Comparison of ENCODE assay signal across 8 cellular contexts in genomic region chr6:159728552-159728951, GRCh38. TPM values are rescaled to one million over a fixed set of nuclear protein-coding genes. Genes with fewer than 3 reads are reported as not detected.
A peak's percentile ranks its signal among the peaks of the same experiment; 100 is the strongest.
DNase-seq lines count a peak whose midpoint lies in the region; ATAC-seq, FAIRE-seq and TF ChIP-seq lines count a peak whose summit lies in the region.

No MANE protein-coding gene starts in this region.

- peaks cover 3% of the 10 kb centered on the region; the same call in 1 of the 2 replicates for H3K4me1 ChIP-seq in Caco-2
- H3K4me1 ChIP-seq in OCI-LY3 (ENCODE audit: low read length) = peaks cover 16% of the 10 kb centered on the region
- H3K4me1 ChIP-seq in H1 (replicated peaks in 1 of 4; ENCODE audit: control insufficient read depth in 3 of 4, insufficient read depth in 4 of 4, low read length in 3 of 4) = peaks cover 0 to 5% (median 2%) of the 10 kb centered on the region in 4 experiments; a peak in 3 of 7 replicates

- no peak for TF ChIP-seq POLR2A in H1 (IDR thresholded peaks at IDR 0.05; ENCODE audit: control extremely low read depth in 1 of 2, low read depth in 2 of 2, low read length in 2 of 2)

- H3K36me3 ChIP-seq in Caco-2 (ENCODE audit: control insufficient read depth, insufficient read depth, low read length) (peaks cover 1% of the 10 kb centered on the region; the same call in 1 of the 2 replicates), OCI-LY3 (replicated peaks; ENCODE audit: low read depth, low read length) (peaks cover 11% of the 10 kb centered on the region), H1 (ENCODE audit: control insufficient read depth in 2 of 4, insufficient read depth in 4 of 4, low read length in 3 of 4) (peaks cover 0 to 15% (median 0%) of the 10 kb centered on the region in 4 experiments; a peak in 2 of 8 replicates)

- no peaks in the 10 kb centered on the region for H3K23me2 ChIP-seq in H1 (ENCODE audit: low read depth, low read length)

- H3K4me3 ChIP-seq in Caco-2 (ENCODE audit: low read depth, low read length) (peak overlapping the region; percentile 96), OCI-LY3 (ENCODE audit: low read length) (peak overlapping the region; percentile 100), H1 (ENCODE audit: extremely low read depth in 1 of 4, insufficient read depth in 2 of 4, low read depth in 3 of 4, low read length in 4 of 4) (peak overlapping the region; percentile 82 to 99 (median 96))

- H3K18ac ChIP-seq in H1 (ENCODE audit: extremely low read depth, low read length) = no peak overlapping the region

- no peaks in the 10 kb centered on the region for H3K79me1 ChIP-seq in H1 (ENCODE audit: low read depth, low read length)

- no peak overlapping the region for H2BK120ac ChIP-seq in H1 (replicated peaks; ENCODE audit: low read depth, low read length)

- 5% methylated on average over 8 of the region's 8 CpGs; no CpG with 5 or more reads in 1 of the 2 experiments for WGBS in H1 (ENCODE audit: extremely low coverage in 1 of 2, insufficient coverage in 1 of 2, insufficient read length in 1 of 2, insufficient replicate concordance in 2 of 2, low coverage in 1 of 2, low lambda C conversion rate in 2 of 2, missing lambda C conversion rate in 1 of 2), 2 experiments

- H2BK20ac ChIP-seq in H1 (ENCODE audit: low read length) = no peak overlapping the region

- H3K4ac ChIP-seq in H1 (replicated peaks; ENCODE audit: insufficient read length, low read depth, low read length) = no peak overlapping the region

- POLR2A ChIA-PET in Caco-2 (lab: Charles Lee) = interaction anchor here (1.0 to 3.2 kb wide), 4 partner anchors 32 to 36 kb away, joined by 3 to 36 read pairs (median 20); partner anchors contain the start of genes ACAT2 and SOD2
- POLR2A ChIA-PET in H1 (lab: Charles Lee; ENCODE audit: partially characterized antibody) = interaction anchor here (0.7 to 6.7 kb wide), 15 partner anchors 9 to 791 kb away, joined by 3 to 86 read pairs (median 4); partner anchors contain the start of genes ACAT2, MRPL18, SOD2 and TCP1

- TF ChIP-seq EP300 in H1 (IDR thresholded peaks at IDR 0.05; ENCODE audit: borderline replicate concordance in 1 of 2, low read depth in 2 of 2, low read length in 2 of 2) = no peak

- no peaks in the 10 kb centered on the region for H3K9me3 Mint-ChIP-seq in Caco-2 (ENCODE audit: unreplicated experiment)
- H3K9me3 Mint-ChIP-seq in neural crest cell = no peaks in the 10 kb centered on the region

- H3K9ac ChIP-seq in OCI-LY3 (ENCODE audit: low read length) (peak overlapping the region; percentile 98), H1 (replicated peaks in 1 of 4; ENCODE audit: extremely low read depth in 1 of 4, low read depth in 3 of 4, low read length in 3 of 4) (peak overlapping the region; percentile 9 to 99 (median 87))

- H3K4me2 ChIP-seq in OCI-LY3 (ENCODE audit: low read length) (peak overlapping the region; percentile 92), H1 (ENCODE audit: insufficient read depth in 1 of 2, low read depth in 2 of 2, low read length in 2 of 2) (peak overlapping the region; percentile 67 to 77)

- no peak overlapping the region for H2AK5ac ChIP-seq in H1 (ENCODE audit: low read depth, low read length)

- no peak overlapping the region for H4K8ac ChIP-seq in H1 (ENCODE audit: extremely low read depth, insufficient read depth, low read length)

- H3K79me2 ChIP-seq in OCI-LY3 (ENCODE audit: low read length) (peaks cover 94% of the 10 kb centered on the region), H1 (ENCODE audit: control insufficient read depth in 1 of 2, insufficient read depth in 2 of 2, low read length in 2 of 2) (peaks cover 52 to 90% of the 10 kb centered on the region in 2 experiments)

- peaks cover 51% of the 10 kb centered on the region for H3K36me3 Mint-ChIP-seq in Caco-2 (ENCODE audit: insufficient read depth, unreplicated experiment)
- no peaks in the 10 kb centered on the region for H3K36me3 Mint-ChIP-seq in neural crest cell (ENCODE audit: low read depth)

- no peak overlapping the region for H3K23ac ChIP-seq in H1 (ENCODE audit: insufficient read length)

- peak overlapping the region; percentile 97; the same call in 1 of the 2 replicates for H3K27ac ChIP-seq in OCI-LY3 (ENCODE audit: low read length)
- H3K27ac ChIP-seq in H1 (ENCODE audit: low read depth, low read length) = no peak overlapping the region

- FAIRE-seq in H1 (lab: Jason Lieb, UNC) = no peak

- ATAC-seq in HG03442 (IDR thresholded peaks at IDR 0.05; ENCODE audit: unreplicated experiment) (no peak), HG02970 (IDR thresholded peaks at IDR 0.05; ENCODE audit: low FRiP score, unreplicated experiment) (no peak)

- no peak overlapping the region for H2AFZ ChIP-seq in OCI-LY3 (ENCODE audit: low read depth, low read length)
- H2AFZ ChIP-seq in H1 (ENCODE audit: low read length) = no peak overlapping the region

- BruUV-seq in Caco-2 (replicated peaks; lab: Mats Ljungman, UMichigan) = no TSS peak

- H3K9me3 ChIP-seq in Caco-2 (no peaks in the 10 kb centered on the region), OCI-LY3 (ENCODE audit: insufficient read depth, low read length) (no peaks in the 10 kb centered on the region), H1 (ENCODE audit: insufficient read depth in 2 of 2, low read depth in 1 of 2, low read length in 1 of 2) (no peaks in the 10 kb centered on the region)

- H4K20me1 ChIP-seq in OCI-LY3 (ENCODE audit: insufficient read depth, low read length) (peaks cover 52% of the 10 kb centered on the region), H1 (replicated peaks in 1 of 2; ENCODE audit: control insufficient read depth in 1 of 2, insufficient read depth in 2 of 2, low read length in 2 of 2) (peaks cover 15 to 25% of the 10 kb centered on the region in 2 experiments)

- no peak overlapping the region for H2BK15ac ChIP-seq in H1 (ENCODE audit: low read length)

- H4K5ac ChIP-seq in H1 (ENCODE audit: insufficient read length, low read depth, low read length) = no peak overlapping the region

- no peak overlapping the region for H3K14ac ChIP-seq in H1 (ENCODE audit: insufficient read length)

- no peak overlapping the region for H2BK12ac ChIP-seq in H1 (ENCODE audit: low read depth, low read length)

- CTCF ChIA-PET in Caco-2 (lab: Charles Lee) (no interaction called here), H1 (lab: Charles Lee; ENCODE audit: partially characterized antibody) (interaction anchor here (0.6 to 1.9 kb wide), 3 partner anchors 31 to 362 kb away, joined by 3 to 4 read pairs (median 3); no protein-coding TSS in a partner anchor)

- H3K4me1 Mint-ChIP-seq in Caco-2 (ENCODE audit: low read depth, unreplicated experiment) = no peaks in the 10 kb centered on the region
- peaks cover 49% of the 10 kb centered on the region for H3K4me1 Mint-ChIP-seq in neural crest cell

- intact Hi-C loops in Caco-2 (cut with micrococcal nuclease; ENCODE audit: unreplicated experiment) = no loop called here

- H3K27me3 Mint-ChIP-seq in Caco-2 (ENCODE audit: insufficient read depth, unreplicated experiment) (no peaks in the 10 kb centered on the region), neural crest cell (ENCODE audit: low read depth) (no peaks in the 10 kb centered on the region)

- peak overlapping the region; percentile 66 for H3K27ac Mint-ChIP-seq in Caco-2 (ENCODE audit: unreplicated experiment)
- peak overlapping the region; percentile 94 for H3K27ac Mint-ChIP-seq in neural crest cell (ENCODE audit: unreplicated experiment)

- H4K91ac ChIP-seq in H1 (replicated peaks; ENCODE audit: insufficient read length, low read length) = no peak overlapping the region

- no peak for TF ChIP-seq CTCF in Caco-2 (IDR thresholded peaks at IDR 0.05; ENCODE audit: insufficient read depth in 1 of 2, low read depth in 1 of 2, low read length in 1 of 2, severe bottlenecking in 1 of 2, unreplicated experiment in 1 of 2)
- no peak for TF ChIP-seq CTCF in OCI-LY3 (IDR thresholded peaks at IDR 0.05; ENCODE audit: low read depth, low read length)
- TF ChIP-seq CTCF in H1 (IDR thresholded peaks at IDR 0.05; ENCODE audit: control extremely low read depth in 1 of 3, insufficient read depth in 1 of 3, low read depth in 1 of 3, low read length in 3 of 3) = no peak
- TF ChIP-seq CTCF in neural crest cell (conservative IDR thresholded peaks at IDR 0.05) = no peak

- no peak for DNase-seq in Caco-2
- no peak for DNase-seq in H1 (ENCODE audit: low read depth in 1 of 2, low spot score in 2 of 2)
- no peak for DNase-seq in neural crest cell (ENCODE audit: low read depth, low spot score)
- DNase-seq in hypothalamus (lab: John Stamatoyannopoulos, UW) = no peak
- no peak for DNase-seq in NCI-H1105 treated with DMSO at 0.1 percent for 48 hours (lab: John Stamatoyannopoulos, UW)

- H2BK5ac ChIP-seq in H1 (ENCODE audit: low read depth, low read length) = no peak overlapping the region

- H3K4me3 Mint-ChIP-seq in Caco-2 (ENCODE audit: unreplicated experiment) (peak overlapping the region; percentile 97), neural crest cell (peak overlapping the region; percentile 89)

- no peak overlapping the region for H3K56ac ChIP-seq in H1 (replicated peaks; ENCODE audit: insufficient read length, low read depth, low read length)

- TF ChIP-seq RAD21 in H1 (IDR thresholded peaks at IDR 0.05 in 1 of 2, conservative IDR thresholded peaks at IDR 0.05 in 1 of 2; ENCODE audit: low read depth in 2 of 2, low read length in 2 of 2) = no peak

- H3K27me3 ChIP-seq in Caco-2 (replicated peaks; ENCODE audit: control insufficient read depth, insufficient read depth, low read length) (no peaks in the 10 kb centered on the region), OCI-LY3 (ENCODE audit: low read depth, low read length) (no peaks in the 10 kb centered on the region), H1 (replicated peaks in 1 of 4; ENCODE audit: control insufficient read depth in 3 of 4, extremely low read depth in 1 of 4, insufficient read depth in 3 of 4, low read length in 3 of 4) (no peaks in the 10 kb centered on the region)

RNA-seq across cellular contexts. Expression of gene WTAP, which starts 1.2 kb away (rescaled TPM):
- total RNA-seq in Caco-2 (2022) = 109 and 114 TPM in 2 replicates
- 112 and 120 TPM in 2 replicates for total RNA-seq in H1 (2021; fragmentation: NEBNext Ultra II Directional; extraction: Animal tissue kit (Norgen Biotek cat#: 25700))
- 18.0 and 32.6 TPM in 2 replicates for polyA plus RNA-seq in H1 (2011; rRNA removed)
- 29.4 TPM for polyA plus RNA-seq in H1 (2011; cell fraction: cytosol; rRNA removed)
- polyA plus RNA-seq in H1 (2011; cell fraction: nucleus; rRNA removed) = 14.5 TPM
- 68.6 to 94.3 TPM (median 72.3 TPM) in 4 replicates for polyA plus RNA-seq in H1 (2012, experiment 1 of 2)
- polyA plus RNA-seq in H1 (2012, experiment 2 of 2) = 11.3 TPM
- polyA plus RNA-seq in H1 (2013, experiment 1 of 2) = 85.1 TPM
- 86.1 TPM for polyA plus RNA-seq in H1 (2013, experiment 2 of 2)
- 45.6 and 49.7 TPM in 2 replicates for polyA minus RNA-seq in H1 (2011; rRNA and poly(A)+ RNA removed)
- polyA minus RNA-seq in H1 (2011; cell fraction: cytosol; rRNA and poly(A)+ RNA removed) = 32.6 TPM
- polyA minus RNA-seq in H1 (2011; cell fraction: nucleus; rRNA and poly(A)+ RNA removed) = 52.7 TPM
- total RNA-seq in neural crest cell = 126 and 128 TPM in 2 replicates

RNA-seq across cellular contexts. Expression of gene ACAT2, which starts 33.3 kb away (rescaled TPM):
- total RNA-seq in Caco-2 (2022) = 122 and 131 TPM in 2 replicates
- total RNA-seq in H1 (2021; fragmentation: NEBNext Ultra II Directional; extraction: Animal tissue kit (Norgen Biotek cat#: 25700)) = 166 and 175 TPM in 2 replicates
- polyA plus RNA-seq in H1 (2011; rRNA removed) = 40.9 and 61.6 TPM in 2 replicates
- polyA plus RNA-seq in H1 (2011; cell fraction: cytosol; rRNA removed) = 86.3 TPM
- polyA plus RNA-seq in H1 (2011; cell fraction: nucleus; rRNA removed) = 37.8 TPM
- 124 to 172 TPM (median 138 TPM) in 4 replicates for polyA plus RNA-seq in H1 (2012, experiment 1 of 2)
- 29.5 TPM for polyA plus RNA-seq in H1 (2012, experiment 2 of 2)
- 106 TPM for polyA plus RNA-seq in H1 (2013, experiment 1 of 2)
- 107 TPM for polyA plus RNA-seq in H1 (2013, experiment 2 of 2)
- polyA minus RNA-seq in H1 (2011; rRNA and poly(A)+ RNA removed) = 95.2 and 95.6 TPM in 2 replicates
- 44.3 TPM for polyA minus RNA-seq in H1 (2011; cell fraction: cytosol; rRNA and poly(A)+ RNA removed)
- polyA minus RNA-seq in H1 (2011; cell fraction: nucleus; rRNA and poly(A)+ RNA removed) = 48.1 TPM
- total RNA-seq in neural crest cell = 419 and 443 TPM in 2 replicates

RNA-seq across cellular contexts. Expression of gene SOD2, which starts 35.5 kb away (rescaled TPM):
- total RNA-seq in Caco-2 (2022) (109 and 110 TPM in 2 replicates), neural crest cell (91.9 and 96.7 TPM in 2 replicates)
- total RNA-seq in H1 (2021; fragmentation: NEBNext Ultra II Directional; extraction: Animal tissue kit (Norgen Biotek cat#: 25700)) = 88.7 and 96.9 TPM in 2 replicates
- 30.6 and 31.1 TPM in 2 replicates for polyA plus RNA-seq in H1 (2011; rRNA removed)
- 44.2 TPM for polyA plus RNA-seq in H1 (2011; cell fraction: cytosol; rRNA removed)
- 25.3 TPM for polyA plus RNA-seq in H1 (2011; cell fraction: nucleus; rRNA removed)
- 72.3 to 80.7 TPM (median 75.0 TPM) in 4 replicates for polyA plus RNA-seq in H1 (2012, experiment 1 of 2)
- polyA plus RNA-seq in H1 (2012, experiment 2 of 2) = 10.8 TPM
- 30.9 TPM for polyA plus RNA-seq in H1 (2013, experiment 1 of 2)
- polyA plus RNA-seq in H1 (2013, experiment 2 of 2) = 34.0 TPM
- polyA minus RNA-seq in H1 (2011; rRNA and poly(A)+ RNA removed) = 70.3 and 85.7 TPM in 2 replicates
- polyA minus RNA-seq in H1 (2011; cell fraction: cytosol; rRNA and poly(A)+ RNA removed) = 63.2 TPM
- 28.4 TPM for polyA minus RNA-seq in H1 (2011; cell fraction: nucleus; rRNA and poly(A)+ RNA removed)
